16 cellular contexts compared by ENCODE assay signal in genomic region chr7:43594020-43594419, GRCh38. TPM values are rescaled to one million over a fixed set of nuclear protein-coding genes. Genes with fewer than 3 reads are reported as not detected.
DNase-seq lines count a peak whose midpoint lies in the region; ATAC-seq, FAIRE-seq and TF ChIP-seq lines count a peak whose summit lies in the region.
"Had no signal": no experiment of that assay in that cellular context is flagged by ENCODE, and none has a peak within 500 bp of the region (broad histone marks: within the 10 kb centered on the region; RNA-seq: fewer than 3 reads in every experiment).

No MANE protein-coding gene starts in this region.

- H3K27ac ChIP-seq in GM12878 (ENCODE audit: control insufficient read depth, insufficient read depth), result peak overlapping the region; percentile 41
- no peak overlapping the region for H3K27ac ChIP-seq in caudate nucleus (ENCODE audit: low read depth, low read length)
- H3K27ac ChIP-seq: esophagus squamous epithelium had no signal

- intact Hi-C loops in GM12878 (cut with micrococcal nuclease; ENCODE audit: unreplicated experiment), result no loop called here
- intact Hi-C loops in activated T-helper 2 cell treated with anti-CD3 and anti-CD28 coated beads, Interferon-gamma antibody, Interleukin-2, Interleukin-4, amounts not matched to agents 10 μg/mL and 5 μg/mL and 100 μg/mL, durations not matched to agents 14 hours and 24 hours and 36 hours (cut with micrococcal nuclease), result loop anchor here (5.0 kb wide), 1 partner anchor 662 kb away; the partner anchor contains the start of genes MRPL32 and PSMA2

- peaks cover 26% of the 10 kb centered on the region for H3K36me3 Mint-ChIP-seq in stimulated activated naive CD8-positive, alpha-beta T cell treated with anti-CD3 and anti-CD28 coated beads, Interleukin-15, Interleukin-2, amounts not matched to agents 100 ng/mL and 50 ng/mL, for 24 hours (ENCODE audit: low read depth)
- peaks cover 54% of the 10 kb centered on the region for H3K36me3 Mint-ChIP-seq in activated T-helper 2 cell treated with anti-CD3 and anti-CD28 coated beads, Interferon-gamma antibody, Interleukin-2, Interleukin-4, amounts not matched to agents 10 μg/mL and 5 μg/mL and 100 μg/mL, durations not matched to agents 14 hours and 24 hours and 36 hours (ENCODE audit: low read depth)

- H3K4me3 Mint-ChIP-seq in stimulated activated naive CD8-positive, alpha-beta T cell treated with anti-CD3 and anti-CD28 coated beads, Interleukin-15, Interleukin-2, amounts not matched to agents 100 ng/mL and 50 ng/mL, for 24 hours, result peak overlapping the region; percentile 73
- peak overlapping the region; percentile 62 to 81 for H3K4me3 Mint-ChIP-seq in stimulated activated naive CD8-positive, alpha-beta T cell treated with anti-CD3 and anti-CD28 coated beads, Interleukin-15, amount 100 ng/mL, for 72 hours
- no peak overlapping the region for H3K4me3 Mint-ChIP-seq in activated T-helper 2 cell treated with anti-CD3 and anti-CD28 coated beads, Interferon-gamma antibody, Interleukin-2, Interleukin-4, amounts not matched to agents 10 μg/mL and 5 μg/mL and 100 μg/mL, durations not matched to agents 14 hours and 24 hours and 36 hours (ENCODE audit: low read depth)

- H3K27ac Mint-ChIP-seq in stimulated activated naive CD8-positive, alpha-beta T cell treated with anti-CD3 and anti-CD28 coated beads, Interleukin-15, Interleukin-2, amounts not matched to agents 100 ng/mL and 50 ng/mL, for 24 hours, result peak overlapping the region; percentile 87
- peak overlapping the region; percentile 40 to 80 for H3K27ac Mint-ChIP-seq in stimulated activated naive CD8-positive, alpha-beta T cell treated with anti-CD3 and anti-CD28 coated beads, Interleukin-15, amount 100 ng/mL, for 72 hours
- H3K27ac Mint-ChIP-seq in activated T-helper 2 cell treated with anti-CD3 and anti-CD28 coated beads, Interferon-gamma antibody, Interleukin-2, Interleukin-4, amounts not matched to agents 10 μg/mL and 5 μg/mL and 100 μg/mL, durations not matched to agents 14 hours and 24 hours and 36 hours, result no peak overlapping the region

- H3K4me1 ChIP-seq in GM12878 (ENCODE audit: control insufficient read depth, insufficient read depth, low read length), result peaks cover 33% of the 10 kb centered on the region

- H3K4me1 Mint-ChIP-seq in stimulated activated naive CD8-positive, alpha-beta T cell treated with anti-CD3 and anti-CD28 coated beads, Interleukin-15, Interleukin-2, amounts not matched to agents 100 ng/mL and 50 ng/mL, for 24 hours (ENCODE audit: low read depth), result peaks cover 88% of the 10 kb centered on the region
- peaks cover 97% of the 10 kb centered on the region for H3K4me1 Mint-ChIP-seq in stimulated activated naive CD8-positive, alpha-beta T cell treated with anti-CD3 and anti-CD28 coated beads, Interleukin-15, amount 100 ng/mL, for 72 hours
- peaks cover 55% of the 10 kb centered on the region for H3K4me1 Mint-ChIP-seq in activated T-helper 2 cell treated with anti-CD3 and anti-CD28 coated beads, Interferon-gamma antibody, Interleukin-2, Interleukin-4, amounts not matched to agents 10 μg/mL and 5 μg/mL and 100 μg/mL, durations not matched to agents 14 hours and 24 hours and 36 hours (ENCODE audit: low read depth)

- no peaks in the 10 kb centered on the region; the same call in 1 of the 2 replicates for H4K20me1 ChIP-seq in GM12878 (ENCODE audit: control insufficient read depth, insufficient read depth)

- H3K4me2 ChIP-seq in GM12878 (ENCODE audit: control insufficient read depth, insufficient read depth), result peak overlapping the region; percentile 92

- FAIRE-seq in GM12878 (lab: Jason Lieb, UNC), result no peak

- peaks cover 91% of the 10 kb centered on the region for H3K79me2 ChIP-seq in GM12878 (ENCODE audit: control insufficient read depth, insufficient read depth, low read length)

- 20% methylated on average over 2 of the region's 2 CpGs for WGBS in GM12878 (ENCODE audit: insufficient coverage, insufficient replicate concordance, low lambda C conversion rate, missing lambda C conversion rate)

- H3K4me3 ChIP-seq in GM12878, result 0 out of 2 replicates have a peak overlapping the region, but pooled peaks have one; percentile 50
- H3K4me3 ChIP-seq: esophagus squamous epithelium, HAP-1, mucosa of descending colon had no signal

- POLR2A ChIA-PET in GM12878 (lab: Charles Lee), result interaction anchor here (0.7 to 1.3 kb wide), 4 partner anchors 19 to 1890 kb away, joined by 3 to 5 read pairs (median 3); no protein-coding TSS in a partner anchor

- H3K36me3 ChIP-seq in GM12878 (ENCODE audit: control insufficient read depth in 2 of 2, insufficient read depth in 2 of 2, low read length in 1 of 2), result peaks cover 6 to 14% of the 10 kb centered on the region in 2 experiments; a peak in 3 of 4 replicates

- no peak for TF ChIP-seq RAD21 in GM12878 (IDR thresholded peaks at IDR 0.05; ENCODE audit: insufficient read depth, low read depth, low read length)

- H2AFZ ChIP-seq in GM12878 (ENCODE audit: control insufficient read depth, low read depth, low read length), result no peak overlapping the region

- in situ Hi-C loops in GM12878 (cut with MboI), result no loop called here

- no peak for DNase-seq in stimulated activated naive CD8-positive, alpha-beta T cell treated with anti-CD3 and anti-CD28 coated beads, Interleukin-15, Interleukin-2, amounts not matched to agents 100 U/mL and 50 U/mL, for 24 hours
- peak; percentile 34 for DNase-seq in NCI-H69 (lab: John Stamatoyannopoulos, UW)
- DNase-seq in GM12878 (ENCODE audit: low read depth, low spot score), result no peak
- DNase-seq in stimulated activated naive CD8-positive, alpha-beta T cell treated with anti-CD3 and anti-CD28 coated beads, Interleukin-15, amount 100 ng/mL, for 72 hours, result no peak
- no peak for DNase-seq in activated T-helper 2 cell treated with anti-CD3 and anti-CD28 coated beads, Interferon-gamma antibody, Interleukin-2, Interleukin-4, amounts not matched to agents 10 μg/mL and 5 μg/mL and 100 μg/mL, durations not matched to agents 14 hours and 24 hours and 36 hours (ENCODE audit: low spot score)
- no peak for DNase-seq in caudate nucleus (lab: John Stamatoyannopoulos, UW)
- DNase-seq: aorta; cortex of kidney; esophagus squamous epithelium; mucosa of descending colon; NCI-H1092; posterior cingulate gyrus; stimulated activated CD4-positive, alpha-beta T cell treated with anti-CD3 and anti-CD28 coated beads, Interleukin-12 subunit alpha, Interleukin-12 subunit beta, amount 100 ng/mL, for 4 hours had no signal

- no peak for TF ChIP-seq POLR2A in GM12878 (IDR thresholded peaks at IDR 0.05; ENCODE audit: low read depth, low read length)

- no peak overlapping the region for H3K9ac ChIP-seq in GM12878 (ENCODE audit: control insufficient read depth, insufficient read depth, low read length)

- H3K9me3 Mint-ChIP-seq in stimulated activated naive CD8-positive, alpha-beta T cell treated with anti-CD3 and anti-CD28 coated beads, Interleukin-15, Interleukin-2, amounts not matched to agents 100 ng/mL and 50 ng/mL, for 24 hours, result no peaks in the 10 kb centered on the region
- no peaks in the 10 kb centered on the region for H3K9me3 Mint-ChIP-seq in stimulated activated naive CD8-positive, alpha-beta T cell treated with anti-CD3 and anti-CD28 coated beads, Interleukin-15, amount 100 ng/mL, for 72 hours
- no peaks in the 10 kb centered on the region for H3K9me3 Mint-ChIP-seq in activated T-helper 2 cell treated with anti-CD3 and anti-CD28 coated beads, Interferon-gamma antibody, Interleukin-2, Interleukin-4, amounts not matched to agents 10 μg/mL and 5 μg/mL and 100 μg/mL, durations not matched to agents 14 hours and 24 hours and 36 hours

- no peak for ATAC-seq in stimulated activated naive CD8-positive, alpha-beta T cell treated with anti-CD3 and anti-CD28 coated beads, Interleukin-15, Interleukin-2, amounts not matched to agents 100 U/mL and 50 U/mL, for 24 hours
- ATAC-seq in GM12878 (no peak), GM21390 (IDR thresholded peaks at IDR 0.05; ENCODE audit: unreplicated experiment) (no peak)
- no peak for ATAC-seq in stimulated activated naive CD8-positive, alpha-beta T cell treated with anti-CD3 and anti-CD28 coated beads, Interleukin-15, amount 100 ng/mL, for 72 hours
- ATAC-seq: mucosa of descending colon had no signal

- no TSS peak for BruUV-seq in GM12878 (replicated peaks; lab: Mats Ljungman, UMichigan)

- CTCF ChIA-PET in GM12878 (lab: Yijun Ruan, JAX), result interaction anchor here (0.8 to 3.0 kb wide), 6 partner anchors 9 to 245 kb away, joined by 3 to 15 read pairs (median 4); partner anchors contain the start of gene STK17A

- H3K9me3 ChIP-seq in GM12878 (replicated peaks; ENCODE audit: control insufficient read depth, insufficient read depth, low read length), result no peaks in the 10 kb centered on the region; the same call in 2 of the 3 replicates
- H3K9me3 ChIP-seq: esophagus squamous epithelium, HAP-1, mucosa of descending colon had no signal

- SMC1A ChIA-PET in GM12878 (lab: Charles Lee; ENCODE audit: uncharacterized antibody, unreplicated experiment), result interaction anchor here (0.5 to 3.0 kb wide), 9 partner anchors 9 to 125 kb away, joined by 3 to 14 read pairs (median 3); partner anchors contain the start of gene STK17A

- TF ChIP-seq EP300 in GM12878 (IDR thresholded peaks at IDR 0.05; ENCODE audit: borderline replicate concordance in 1 of 2, control insufficient read depth in 1 of 2, low read depth in 2 of 2, low read length in 2 of 2), result no peak

- no peaks in the 10 kb centered on the region for H3K27me3 ChIP-seq in GM12878 (replicated peaks in 1 of 2; ENCODE audit: control insufficient read depth in 2 of 2, insufficient read depth in 2 of 2, low read length in 1 of 2)
- H3K27me3 ChIP-seq: esophagus squamous epithelium had no signal

- TF ChIP-seq CTCF in GM12878 (IDR thresholded peaks at IDR 0.05 in 2 of 3, conservative IDR thresholded peaks at IDR 0.05 in 1 of 3; ENCODE audit: control insufficient read depth in 2 of 3, extremely low read depth in 1 of 3, insufficient read depth in 1 of 3, low read depth in 3 of 3, low read length in 3 of 3), result no peak

- H3K27me3 Mint-ChIP-seq in stimulated activated naive CD8-positive, alpha-beta T cell treated with anti-CD3 and anti-CD28 coated beads, Interleukin-15, Interleukin-2, amounts not matched to agents 100 ng/mL and 50 ng/mL, for 24 hours, result no peaks in the 10 kb centered on the region
- H3K27me3 Mint-ChIP-seq in stimulated activated naive CD8-positive, alpha-beta T cell treated with anti-CD3 and anti-CD28 coated beads, Interleukin-15, amount 100 ng/mL, for 72 hours, result no peaks in the 10 kb centered on the region
- no peaks in the 10 kb centered on the region for H3K27me3 Mint-ChIP-seq in activated T-helper 2 cell treated with anti-CD3 and anti-CD28 coated beads, Interferon-gamma antibody, Interleukin-2, Interleukin-4, amounts not matched to agents 10 μg/mL and 5 μg/mL and 100 μg/mL, durations not matched to agents 14 hours and 24 hours and 36 hours (ENCODE audit: low read depth)

- RAD21 ChIA-PET in GM12878 (lab: Charles Lee; ENCODE audit: unreplicated experiment), result interaction anchor here (0.7 to 1.5 kb wide), 3 partner anchors 32 to 275 kb away, joined by 3 to 6 read pairs (median 3); partner anchors contain the start of gene MRPS24

RNA-seq across cellular contexts. Expression of gene STK17A, which starts 11.1 kb away (rescaled TPM):
- total RNA-seq in GM12878 (2013; cell fraction: nucleolus; rRNA removed), result 94.4 and 99.8 TPM in 2 replicates
- total RNA-seq in GM12878 (2014; rRNA removed) (65.9 and 80.7 TPM in 2 replicates), GM12878 (2014; rRNA removed; fragmentation: Illumina TruSeq; extraction: Trizol) (72.3 and 76.6 TPM in 2 replicates), GM12878 (2021) (60.9 and 65.6 TPM in 2 replicates)
- 51.0 TPM for polyA plus RNA-seq in GM12878 (2011; ENCODE audit: low read depth)
- polyA plus RNA-seq in GM12878 (2011; rRNA removed) (77.4 and 138 TPM in 2 replicates), GM12878 (2014; fragmentation: Illumina TruSeq; extraction: Trizol) (74.9 and 104 TPM in 2 replicates), GM12878 (2014; fragmentation: Nextera tagmentation; extraction: Ambion mirVana) (10 to 100 TPM; 18.5 to 27.6 TPM), GM12878 (2014; rRNA removed) (51.7 and 66.6 TPM in 2 replicates), GM12878 (2016; fragmentation: Nextera tagmentation; extraction: Ambion mirVana) (10 to 100 TPM; 91.0 to 91.6 TPM)
- 24.4 and 26.9 TPM in 2 replicates for polyA plus RNA-seq in GM12878 (2011; cell fraction: cytosol; rRNA removed)
- 39.7 and 43.6 TPM in 2 replicates for polyA plus RNA-seq in GM12878 (2011; cell fraction: nucleus; rRNA removed)
- 60.4 and 72.7 TPM in 2 replicates for polyA plus RNA-seq in GM12878 (2012)
- polyA minus RNA-seq in GM12878 (2011; rRNA and poly(A)+ RNA removed), result 21.0 and 30.4 TPM in 2 replicates
- 16.0 and 19.9 TPM in 2 replicates for polyA minus RNA-seq in GM12878 (2011; cell fraction: cytosol; rRNA and poly(A)+ RNA removed)
- polyA minus RNA-seq in GM12878 (2011; cell fraction: nucleus; rRNA and poly(A)+ RNA removed), result 20.2 and 32.9 TPM in 2 replicates
- 20.4 and 21.7 TPM in 2 replicates for total RNA-seq in activated T-helper 2 cell treated with anti-CD3 and anti-CD28 coated beads, Interferon-gamma antibody, Interleukin-2, Interleukin-4, amounts not matched to agents 10 μg/mL and 5 μg/mL and 100 μg/mL, durations not matched to agents 14 hours and 24 hours and 36 hours
